Comparison of ENCODE assay signal across 8 cellular contexts in genomic region chr10:115129752-115130151, GRCh38. TPM values are rescaled to one million over a fixed set of nuclear protein-coding genes. Genes with fewer than 3 reads are reported as not detected.
A peak's percentile ranks its signal among the peaks of the same experiment; 100 is the strongest.
DNase-seq lines count a peak whose midpoint lies in the region; ATAC-seq and TF ChIP-seq lines count a peak whose summit lies in the region.

No MANE protein-coding gene starts in this region.

- no peak overlapping the region for H3K27ac Mint-ChIP-seq in nephron

- no peaks in the 10 kb centered on the region for H3K4me1 Mint-ChIP-seq in nephron

- H3K4me3 Mint-ChIP-seq in nephron: no peak overlapping the region

- no peak for ATAC-seq in HG03460 (IDR thresholded peaks at IDR 0.05; ENCODE audit: unreplicated experiment)

- H3K4me1 ChIP-seq in breast epithelium: no peaks in the 10 kb centered on the region

- peak; percentile 42; the same call in 1 of the 2 replicates for TF ChIP-seq CTCF in LNCAP (IDR thresholded peaks at IDR 0.05)
- TF ChIP-seq CTCF in breast epithelium (IDR thresholded peaks at IDR 0.05): peak in 2 of 3 donors; percentile 38 to 43
- TF ChIP-seq CTCF in nephron (IDR thresholded peaks at IDR 0.05; ENCODE audit: unreplicated experiment in 3 of 3): peak; percentile 43 to 71 (median 54)
- no peak for TF ChIP-seq CTCF in brain microvascular endothelial cell (IDR thresholded peaks at IDR 0.05; ENCODE audit: low read depth, low read length, missing control alignments)

- intact Hi-C loops in breast epithelium (cut with DNase I; ENCODE audit: low total_unique reads): no loop called here

- in situ Hi-C loops in brain microvascular endothelial cell (cut with HindIII; ENCODE audit: low pct_ligation_motif_present, low sequenced_read_pairs): no loop called here

- no peaks in the 10 kb centered on the region for H3K9me3 ChIP-seq in breast epithelium

- H3K27me3 ChIP-seq in breast epithelium (no peaks in the 10 kb centered on the region), brain microvascular endothelial cell (replicated peaks) (no peaks in the 10 kb centered on the region)

- peak; percentile 5 for DNase-seq in NCI-H2171 treated with DMSO at 0.1 percent for 48 hours (lab: John Stamatoyannopoulos, UW)
- DNase-seq in NCI-H2171 (lab: John Stamatoyannopoulos, UW): no peak
- no peak for DNase-seq in breast epithelium (ENCODE audit: low spot score in 2 of 2)
- no peak for DNase-seq in brain microvascular endothelial cell
- no peak for DNase-seq in COLO668 (lab: John Stamatoyannopoulos, UW; ENCODE audit: unreplicated experiment)

- H3K27me3 Mint-ChIP-seq in nephron (ENCODE audit: low read depth): no peaks in the 10 kb centered on the region

- H3K4me3 ChIP-seq in breast epithelium (no peak overlapping the region), brain microvascular endothelial cell (ENCODE audit: low read depth, low read length) (no peak overlapping the region)

- H3K9me3 Mint-ChIP-seq in nephron: peaks cover 13% of the 10 kb centered on the region

- peaks cover 32% of the 10 kb centered on the region for H3K36me3 Mint-ChIP-seq in nephron (ENCODE audit: low read depth)

- H3K36me3 ChIP-seq in breast epithelium: no peaks in the 10 kb centered on the region
- H3K36me3 ChIP-seq in brain microvascular endothelial cell (replicated peaks): no peaks in the 10 kb centered on the region

- no peak for TF ChIP-seq POLR2A in breast epithelium (IDR thresholded peaks at IDR 0.05)

- H3K27ac ChIP-seq in breast epithelium (no peak overlapping the region), brain microvascular endothelial cell (no peak overlapping the region)

RNA-seq across cellular contexts. Expression of gene ATRNL1, which starts 36.6 kb away (rescaled TPM):
- total RNA-seq in breast epithelium: 10 to 100 TPM in 1 of 3 donors, 1 to 10 TPM in 1, under 1 TPM in 1; 0.16 to 11.4 (median 2.9) TPM
